Comparison of ENCODE assay signal across 16 cellular contexts in genomic region chr3:77913524-77914174, GRCh38.
DNase-seq lines count a peak whose midpoint lies in the region; TF ChIP-seq lines count a peak whose summit lies in the region.
"Had no signal": no experiment of that assay in that cellular context is flagged by ENCODE, and none has a peak within 500 bp of the region (broad histone marks: within the 10 kb centered on the region; RNA-seq: fewer than 3 reads in every experiment).

No MANE protein-coding gene starts in this region.

- no peak for DNase-seq in mammary epithelial cell
- no peak for DNase-seq in MCF 10A (ENCODE audit: unreplicated experiment)
- no peak for DNase-seq in glutamatergic neuron
- no peak for DNase-seq in retina
- no peak for DNase-seq in activated CD4-positive, alpha-beta T cell treated with anti-CD3 and anti-CD28 coated beads, Interleukin-2, amount 50 U/mL, for 48 hours
- no peak for DNase-seq in hippocampal formation (lab: John Stamatoyannopoulos, UW)
- DNase-seq: 8988T; CD4-positive, alpha-beta memory T cell; DMS153; DMS79; GDM1; GOT3 had no signal

- H3K9me3 Mint-ChIP-seq in MCF 10A (ENCODE audit: unreplicated experiment), result no peaks in the 10 kb centered on the region
- no peaks in the 10 kb centered on the region for H3K9me3 Mint-ChIP-seq in glutamatergic neuron (ENCODE audit: unreplicated experiment)

- H3K4me1 Mint-ChIP-seq in MCF 10A (ENCODE audit: insufficient read depth, unreplicated experiment) (no peaks in the 10 kb centered on the region), glutamatergic neuron (ENCODE audit: low read depth, unreplicated experiment) (peaks cover 7% of the 10 kb centered on the region)
- H3K4me1 Mint-ChIP-seq: CD14-positive monocyte; CD4-positive, alpha-beta memory T cell had no signal

- H3K27me3 Mint-ChIP-seq in MCF 10A (ENCODE audit: insufficient read depth, unreplicated experiment), result no peaks in the 10 kb centered on the region
- no peaks in the 10 kb centered on the region for H3K27me3 Mint-ChIP-seq in glutamatergic neuron (ENCODE audit: unreplicated experiment)
- H3K27me3 Mint-ChIP-seq: CD4-positive, alpha-beta memory T cell had no signal

- H4K20me1 ChIP-seq in mammary epithelial cell (ENCODE audit: insufficient read depth, low read length), result no peaks in the 10 kb centered on the region
- H4K20me1 ChIP-seq: BLaER1 had no signal

- H3K36me3 ChIP-seq in mammary epithelial cell (ENCODE audit: insufficient read depth, low read length) (no peaks in the 10 kb centered on the region), liver (ENCODE audit: control insufficient read depth in 4 of 4, insufficient read depth in 3 of 4, low read depth in 1 of 4, low read length in 3 of 4) (no peaks in the 10 kb centered on the region)
- H3K36me3 ChIP-seq: BLaER1, HAP-1 had no signal

- H3K4me3 ChIP-seq in mammary epithelial cell (replicated peaks in 1 of 3; ENCODE audit: insufficient read depth in 1 of 3, low read depth in 2 of 3, low read length in 3 of 3) (no peak overlapping the region), liver (ENCODE audit: low read depth in 1 of 3, low read length in 3 of 3) (no peak overlapping the region)
- H3K4me3 ChIP-seq: BLaER1, HAP-1 had no signal

- CTCF ChIA-PET in mammary epithelial cell (lab: Charles Lee; ENCODE audit: low non-redundant PET) (no interaction called here), MCF 10A (lab: Yijun Ruan, JAX) (no interaction called here)

- intact Hi-C loops in mammary epithelial cell (cut with micrococcal nuclease) (no loop called here), MCF 10A (cut with micrococcal nuclease) (no loop called here)

- peak overlapping the region; percentile 20 for H2AFZ ChIP-seq in mammary epithelial cell (ENCODE audit: low read depth, low read length)

- BruUV-seq in mammary epithelial cell (replicated peaks; lab: Mats Ljungman, UMichigan) (no TSS peak), MCF 10A (replicated peaks; lab: Mats Ljungman, UMichigan) (no TSS peak)

- no peaks in the 10 kb centered on the region for H3K9me3 ChIP-seq in mammary epithelial cell (replicated peaks; ENCODE audit: insufficient read depth, low read length)
- no peaks in the 10 kb centered on the region for H3K9me3 ChIP-seq in liver (ENCODE audit: control insufficient read depth in 4 of 4, low read length in 3 of 4)
- H3K9me3 ChIP-seq: BLaER1 had no signal

- 73% methylated on average over 3 of the region's 3 CpGs for WGBS in mammary epithelial cell (ENCODE audit: low coverage, missing lambda C conversion rate)
- 54% methylated on average over 3 of the region's 3 CpGs for whole genome bisulfite sequencing in liver

- no peak overlapping the region for H3K27ac Mint-ChIP-seq in MCF 10A (ENCODE audit: low read depth, unreplicated experiment)
- peak overlapping the region; percentile 41 for H3K27ac Mint-ChIP-seq in glutamatergic neuron (ENCODE audit: unreplicated experiment)
- H3K27ac Mint-ChIP-seq: CD14-positive monocyte; CD4-positive, alpha-beta memory T cell had no signal

- no peak overlapping the region for H3K4me2 ChIP-seq in mammary epithelial cell (ENCODE audit: insufficient read depth, low read depth, low read length)
- H3K4me2 ChIP-seq: BLaER1 had no signal

- POLR2A ChIA-PET in MCF 10A (lab: Yijun Ruan, JAX), result no interaction called here

- dilution Hi-C loops in mammary epithelial cell (cut with HindIII; ENCODE audit: low sequenced_read_pairs), result no loop called here

- TF ChIP-seq RAD21 in liver (IDR thresholded peaks at IDR 0.05), result no peak

- no peak overlapping the region for H3K9ac ChIP-seq in mammary epithelial cell (ENCODE audit: insufficient read depth, low read length)
- H3K9ac ChIP-seq in liver (ENCODE audit: low read depth in 1 of 2, low read length in 2 of 2), result no peak overlapping the region
- H3K9ac ChIP-seq: BLaER1 had no signal

- in situ Hi-C loops in mammary epithelial cell (cut with MboI; ENCODE audit: low sequenced_read_pairs in 2 of 2), result no loop called here

- TF ChIP-seq CTCF in mammary epithelial cell (conservative IDR thresholded peaks at IDR 0.05 in 1 of 2, IDR thresholded peaks at IDR 0.05 in 1 of 2; ENCODE audit: extremely low read depth in 1 of 2, insufficient read depth in 1 of 2, low read depth in 1 of 2, low read length in 2 of 2), result no peak
- no peak for TF ChIP-seq CTCF in MCF 10A (IDR thresholded peaks at IDR 0.05; ENCODE audit: unreplicated experiment)
- TF ChIP-seq CTCF in glutamatergic neuron (IDR thresholded peaks at IDR 0.05; ENCODE audit: partially characterized antibody, unreplicated experiment), result no peak
- TF ChIP-seq CTCF in liver (IDR thresholded peaks at IDR 0.05; ENCODE audit: low read depth, low read length, missing input control), result no peak

- H3K79me2 ChIP-seq in mammary epithelial cell (ENCODE audit: insufficient read depth, low read length), result no peaks in the 10 kb centered on the region

- H3K36me3 Mint-ChIP-seq in MCF 10A (ENCODE audit: insufficient read depth, unreplicated experiment) (no peaks in the 10 kb centered on the region), glutamatergic neuron (ENCODE audit: unreplicated experiment) (no peaks in the 10 kb centered on the region)
- H3K36me3 Mint-ChIP-seq: CD14-positive monocyte; CD4-positive, alpha-beta memory T cell had no signal

- H3K4me3 Mint-ChIP-seq in MCF 10A (ENCODE audit: unreplicated experiment) (no peak overlapping the region), glutamatergic neuron (ENCODE audit: unreplicated experiment) (no peak overlapping the region)
- H3K4me3 Mint-ChIP-seq: CD14-positive monocyte; CD4-positive, alpha-beta memory T cell had no signal

- H3K27ac ChIP-seq in mammary epithelial cell (ENCODE audit: insufficient read depth, low read depth, low read length), result no peak overlapping the region
- H3K27ac ChIP-seq in liver (ENCODE audit: low read depth in 1 of 2, low read length in 2 of 2), result no peak overlapping the region
- H3K27ac ChIP-seq: BLaER1 had no signal

- H3K27me3 ChIP-seq in mammary epithelial cell (ENCODE audit: insufficient read depth, low read length) (no peaks in the 10 kb centered on the region), liver (ENCODE audit: control insufficient read depth in 4 of 4, insufficient read depth in 4 of 4, low read length in 3 of 4) (no peaks in the 10 kb centered on the region)
- H3K27me3 ChIP-seq: BLaER1 had no signal

- H3K4me1 ChIP-seq in mammary epithelial cell (ENCODE audit: insufficient read depth, low read length) (no peaks in the 10 kb centered on the region), liver (ENCODE audit: control insufficient read depth in 4 of 4, insufficient read depth in 4 of 4, low read length in 3 of 4) (peaks cover 0 to 8% (median 4%) of the 10 kb centered on the region in 4 donors)
- H3K4me1 ChIP-seq: BLaER1 had no signal

TF ChIP-seq in liver, 16 proteins besides CTCF, POLR2A, EP300 and RAD21:
- TF ChIP-seq RXRA (IDR thresholded peaks at IDR 0.05), result peak; percentile 22 to 28
- no peak for TF ChIP-seq ATF3 (IDR thresholded peaks at IDR 0.05)
- TF ChIP-seq NR2F2 (IDR thresholded peaks at IDR 0.05), result no peak
- TF ChIP-seq HNF4G (IDR thresholded peaks at IDR 0.05), result peak; percentile 86
- peak; percentile 49 for TF ChIP-seq SP1 (IDR thresholded peaks at IDR 0.05)
- peak; percentile 82 to 94 for TF ChIP-seq HNF4A (conservative IDR thresholded peaks at IDR 0.05)
- TF ChIP-seq YY1 (IDR thresholded peaks at IDR 0.05), result peak; percentile 33
TF ChIP-seq in liver: peak in this region for 5.
